18 cellular contexts compared by ENCODE assay signal in the genomic region with DNA sequence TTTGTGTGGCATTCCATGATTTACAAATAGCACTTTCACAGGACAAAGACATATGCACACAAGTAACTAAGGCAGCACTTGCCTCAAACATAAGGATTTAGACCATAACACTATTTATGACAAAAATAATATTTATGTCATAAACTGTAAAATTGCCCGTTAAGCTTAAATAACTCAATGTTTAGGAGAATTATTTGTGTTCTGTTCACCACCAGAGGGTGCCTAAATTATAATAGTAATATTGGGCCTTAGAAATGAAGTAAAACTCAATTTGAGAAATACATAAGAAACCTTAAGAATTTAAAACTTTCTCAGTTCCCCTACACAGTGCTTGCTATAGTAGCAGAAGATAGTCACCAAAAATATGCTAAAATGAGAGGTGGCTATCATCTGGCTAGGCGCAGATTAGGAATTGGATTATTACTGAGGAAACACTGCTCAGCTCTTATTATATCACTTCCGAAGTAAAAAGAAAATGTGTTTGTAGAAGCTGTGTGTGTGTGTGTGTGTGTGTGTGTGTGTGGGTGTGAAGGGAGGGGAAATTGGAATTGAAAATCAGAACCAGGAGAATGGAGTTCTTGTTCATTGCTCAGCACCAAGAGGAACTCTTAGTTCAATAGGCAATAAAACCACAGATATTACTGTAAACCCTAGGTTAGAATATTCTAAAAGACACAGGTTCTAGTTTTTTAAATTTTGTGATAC.
"Had no signal": no experiment of that assay in that cellular context is flagged by ENCODE, and none has a peak within 500 bp of the region (broad histone marks: within the 10 kb centered on the region; RNA-seq: fewer than 3 reads in every experiment).

No MANE protein-coding gene starts in this region.

- H3K27ac ChIP-seq: adrenal gland, colonic mucosa, lower lobe of right lung, upper lobe of right lung had no signal

- H3K4me3 Mint-ChIP-seq: activated B cell treated with CpG ODN at 0.5 μM for 24 hours; activated CD8-positive, alpha-beta T cell treated with anti-CD3 and anti-CD28 coated beads for 36 hours; activated naive CD4-positive, alpha-beta T cell treated with anti-CD3 and anti-CD28 coated beads, Interleukin-2, amount 50 U/mL, for 24 hours; activated T-cell treated with anti-CD3 and anti-CD28 coated beads, Interleukin-2, amount 50 U/mL, for 4 hours; nephron progenitor cell; stimulated activated naive CD8-positive, alpha-beta T cell treated with anti-CD3 and anti-CD28 coated beads, Interleukin-15, amount 100 ng/mL, for 72 hours; T-helper 17 cell had no signal

- H3K36me3 ChIP-seq: adrenal gland, colonic mucosa, heart right ventricle, lower lobe of right lung, upper lobe of right lung had no signal

- H3K4me1 ChIP-seq: lower lobe of right lung, upper lobe of right lung had no signal

- H3K27me3 ChIP-seq: adrenal gland had no signal

- H3K9me3 Mint-ChIP-seq: activated B cell treated with CpG ODN at 0.5 μM for 24 hours; activated CD8-positive, alpha-beta T cell treated with anti-CD3 and anti-CD28 coated beads for 36 hours; activated naive CD4-positive, alpha-beta T cell treated with anti-CD3 and anti-CD28 coated beads, Interleukin-2, amount 50 U/mL, for 24 hours; activated T-cell treated with anti-CD3 and anti-CD28 coated beads, Interleukin-2, amount 50 U/mL, for 4 hours had no signal

- H3K4me3 ChIP-seq: adrenal gland, colonic mucosa, heart right ventricle, lower lobe of right lung, upper lobe of right lung had no signal

- DNase-seq: activated B cell treated with CpG ODN at 0.5 μM for 24 hours; activated CD4-positive, alpha-beta T cell treated with anti-CD3 and anti-CD28 coated beads for 48 hours; activated CD8-positive, alpha-beta T cell treated with anti-CD3 and anti-CD28 coated beads for 36 hours; activated effector memory CD4-positive, alpha-beta T cell treated with Interleukin-2 at 50 U/mL for 16 hours; activated T-cell treated with anti-CD3 and anti-CD28 coated beads, Interleukin-2, amount 50 U/mL, for 4 hours; adrenal gland; caudate nucleus; colonic mucosa; effector CD4-positive, alpha-beta T cell; heart right ventricle; left cardiac atrium; lower lobe of right lung; nephron progenitor cell; stimulated activated CD4-positive, alpha-beta T cell treated with anti-CD3 and anti-CD28 coated beads, Interleukin-1b, Interleukin-23, amount 100 ng/mL, for 48 hours; stimulated activated naive CD8-positive, alpha-beta T cell treated with anti-CD3 and anti-CD28 coated beads, Interleukin-15, amount 100 ng/mL, for 72 hours; T-helper 17 cell; upper lobe of right lung had no signal

- H3K4me1 Mint-ChIP-seq: activated naive CD4-positive, alpha-beta T cell treated with anti-CD3 and anti-CD28 coated beads, Interleukin-2, amount 50 U/mL, for 24 hours; stimulated activated naive CD8-positive, alpha-beta T cell treated with anti-CD3 and anti-CD28 coated beads, Interleukin-15, amount 100 ng/mL, for 72 hours had no signal

- H3K9me3 ChIP-seq: adrenal gland, colonic mucosa, lower lobe of right lung, upper lobe of right lung had no signal

- H3K27ac Mint-ChIP-seq: activated B cell treated with CpG ODN at 0.5 μM for 24 hours; activated CD8-positive, alpha-beta T cell treated with anti-CD3 and anti-CD28 coated beads for 36 hours; nephron progenitor cell; stimulated activated naive CD8-positive, alpha-beta T cell treated with anti-CD3 and anti-CD28 coated beads, Interleukin-15, amount 100 ng/mL, for 72 hours; T-helper 17 cell had no signal
